ENCODE assay signal across 8 cellular contexts in the genomic region with DNA sequence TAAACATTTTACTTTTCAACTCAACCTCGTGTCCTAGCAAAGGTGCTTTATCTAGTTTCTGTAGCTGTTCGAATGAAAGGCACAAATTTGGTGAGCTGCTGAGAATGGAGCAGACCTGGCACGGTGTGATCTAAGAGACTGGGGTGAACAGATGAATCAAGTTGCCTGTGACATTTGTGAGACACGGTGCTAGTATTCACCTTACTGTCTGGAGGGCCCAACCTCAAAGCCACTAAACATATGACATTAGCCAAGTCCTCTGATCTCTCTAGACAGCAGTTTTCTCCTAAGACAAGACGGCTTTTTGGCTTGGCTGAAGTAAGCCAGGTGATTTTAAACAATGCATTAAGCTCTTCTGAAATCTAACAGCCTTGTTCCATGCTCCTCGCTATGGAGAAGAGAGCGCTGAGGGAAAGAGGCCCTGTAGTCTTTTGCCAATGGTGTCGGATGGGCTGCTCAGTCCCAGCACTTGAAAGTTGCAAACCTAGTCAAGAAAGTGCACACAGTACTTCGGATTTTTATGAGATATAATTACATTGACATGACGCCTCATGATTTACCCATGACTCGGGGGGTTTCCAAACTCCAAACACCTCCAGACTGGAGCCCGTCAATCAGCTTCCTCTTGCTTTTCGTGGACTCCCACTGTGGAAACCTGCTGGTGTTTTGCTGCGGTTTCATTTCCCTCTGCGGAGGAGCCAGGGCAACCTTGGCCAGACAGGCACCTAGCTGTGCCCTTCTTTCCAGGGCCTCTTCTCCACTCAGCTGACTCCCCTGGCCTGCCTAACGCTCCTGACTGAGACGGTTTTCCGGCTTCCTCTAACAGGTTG. TPM values are rescaled to one million over a fixed set of nuclear protein-coding genes. Genes with fewer than 3 reads are reported as not detected.
DNase-seq lines count a peak whose midpoint lies in the region; ATAC-seq, FAIRE-seq and TF ChIP-seq lines count a peak whose summit lies in the region.

No MANE protein-coding gene starts in this region.

- H2BK5ac ChIP-seq in H1 (ENCODE audit: low read depth, low read length): peak overlapping the region; percentile 3; the same call in 1 of the 2 replicates

- H3K4me3 Mint-ChIP-seq in T-cell (peak overlapping the region; percentile 94 to 98 (median 97)), neural crest cell (peak overlapping the region; percentile 91)

- H3K14ac ChIP-seq in H1 (ENCODE audit: insufficient read length): no peak overlapping the region

- ATAC-seq in DND-41 (ENCODE audit: insufficient read depth, low read depth) (peak; percentile 43), HCT116 (no peak), T-cell (replicated peaks in 1 of 4) (peak; percentile 18 to 68 (median 26)), sciatic nerve (no peak)

- CTCF ChIA-PET in HCT116 (lab: Charles Lee) (interaction anchor here (0.5 to 2.0 kb wide), 3 partner anchors 24 to 734 kb away, joined by 3 to 10 read pairs (median 4); no protein-coding TSS in a partner anchor), T-cell (lab: Charles Lee) (interaction anchor here (0.6 to 2.7 kb wide), 11 partner anchors 11 to 734 kb away, joined by 3 to 15 read pairs (median 6); partner anchors contain the start of genes AXDND1 (in 1 of the 2) and SOAT1 (in 1 of the 2)), H1 (lab: Charles Lee; ENCODE audit: partially characterized antibody) (interaction anchor here (0.6 to 4.2 kb wide), 15 partner anchors 9 to 538 kb away, joined by 3 to 15 read pairs (median 4); no protein-coding TSS in a partner anchor)

- peak overlapping the region; percentile 90 to 91; a peak in 3 of 4 replicates for H3K4me3 ChIP-seq in DND-41 (ENCODE audit: low read depth in 1 of 2, low read length in 2 of 2)
- H3K4me3 ChIP-seq in HCT116 (replicated peaks in 1 of 2; ENCODE audit: low read depth in 1 of 2, low read length in 2 of 2): peak overlapping the region; percentile 73 to 82
- H3K4me3 ChIP-seq in H1 (ENCODE audit: extremely low read depth in 1 of 4, insufficient read depth in 2 of 4, low read depth in 3 of 4, low read length in 4 of 4): peak overlapping the region; percentile 55 to 74 (median 70); a peak in 7 of 8 replicates

- no peak for FAIRE-seq in H1 (lab: Jason Lieb, UNC)

- no peak overlapping the region for H2BK20ac ChIP-seq in H1 (ENCODE audit: low read length)

- H3K27ac ChIP-seq in DND-41 (ENCODE audit: low read length): peak overlapping the region; percentile 91
- H3K27ac ChIP-seq in HCT116 (ENCODE audit: low read depth, low read length): peak overlapping the region; percentile 48
- 0 out of 2 replicates have a peak overlapping the region, but pooled peaks have one; percentile 35 for H3K27ac ChIP-seq in H1 (ENCODE audit: low read depth, low read length)

- H2AFZ ChIP-seq in DND-41 (ENCODE audit: low read depth, low read length) (peak overlapping the region; percentile 87), HCT116 (ENCODE audit: low read depth, low read length, poor library complexity, severe bottlenecking) (no peak overlapping the region), H1 (ENCODE audit: low read length) (peak overlapping the region; percentile 81)

- no peak overlapping the region for H3K4ac ChIP-seq in H1 (replicated peaks; ENCODE audit: insufficient read length, low read depth, low read length)

- H3K23me2 ChIP-seq in H1 (ENCODE audit: low read depth, low read length): peaks cover 13% of the 10 kb centered on the region

- H3K27me3 ChIP-seq in DND-41 (ENCODE audit: insufficient read depth, low read length, poor library complexity): no peaks in the 10 kb centered on the region
- H3K27me3 ChIP-seq in HCT116 (ENCODE audit: insufficient read depth, low read length): no peaks in the 10 kb centered on the region
- H3K27me3 ChIP-seq in H1 (replicated peaks in 1 of 4; ENCODE audit: control insufficient read depth in 3 of 4, extremely low read depth in 1 of 4, insufficient read depth in 3 of 4, low read length in 3 of 4): no peaks in the 10 kb centered on the region

- H2BK15ac ChIP-seq in H1 (ENCODE audit: low read length): no peak overlapping the region

- no peak overlapping the region for H2AK5ac ChIP-seq in H1 (ENCODE audit: low read depth, low read length)

- peaks cover 44% of the 10 kb centered on the region for H3K4me1 ChIP-seq in DND-41 (ENCODE audit: insufficient read depth, low read length)
- peaks cover 0 to 23% of the 10 kb centered on the region in 2 experiments; a peak in 3 of 4 replicates for H3K4me1 ChIP-seq in HCT116 (ENCODE audit: control insufficient read depth in 1 of 2, insufficient read depth in 2 of 2, low read length in 2 of 2)
- H3K4me1 ChIP-seq in H1 (replicated peaks in 1 of 4; ENCODE audit: control insufficient read depth in 3 of 4, insufficient read depth in 4 of 4, low read length in 3 of 4): peaks cover 0 to 10% (median 4%) of the 10 kb centered on the region in 4 experiments; a peak in 5 of 7 replicates

- no peak overlapping the region for H2BK120ac ChIP-seq in H1 (replicated peaks; ENCODE audit: low read depth, low read length)

- H3K36me3 ChIP-seq in DND-41 (ENCODE audit: insufficient read depth, low read length) (peaks cover 22% of the 10 kb centered on the region), HCT116 (ENCODE audit: control insufficient read depth in 1 of 2, insufficient read depth in 2 of 2, low read length in 2 of 2) (peaks cover 0 to 4% of the 10 kb centered on the region in 2 experiments; a peak in 1 of 4 replicates), H1 (ENCODE audit: control insufficient read depth in 2 of 4, insufficient read depth in 4 of 4, low read length in 3 of 4) (no peaks in the 10 kb centered on the region; a peak in 1 of 8 replicates)

- no peak overlapping the region for H3K56ac ChIP-seq in H1 (replicated peaks; ENCODE audit: insufficient read length, low read depth, low read length)

- no peaks in the 10 kb centered on the region for H3K9me3 Mint-ChIP-seq in T-cell
- H3K9me3 Mint-ChIP-seq in neural crest cell: no peaks in the 10 kb centered on the region

- H3K27me3 Mint-ChIP-seq in T-cell: no peaks in the 10 kb centered on the region
- H3K27me3 Mint-ChIP-seq in neural crest cell (ENCODE audit: low read depth): peaks cover 2% of the 10 kb centered on the region

- H3K79me2 ChIP-seq in DND-41 (ENCODE audit: insufficient read depth, low read length) (peaks cover 39% of the 10 kb centered on the region), HCT116 (ENCODE audit: insufficient read depth, low read length) (peaks cover 28% of the 10 kb centered on the region), H1 (ENCODE audit: control insufficient read depth in 1 of 2, insufficient read depth in 2 of 2, low read length in 2 of 2) (no peaks in the 10 kb centered on the region)

- DNase-seq in DND-41 (no peak), HCT116 (ENCODE audit: low read depth, low spot score) (no peak), T-cell (peak in 29 of 34 experiments; percentile 6 to 60 (median 27)), H1 (ENCODE audit: low read depth in 1 of 2, low spot score in 2 of 2) (no peak), neural crest cell (ENCODE audit: low read depth, low spot score) (no peak), COLO829 (ENCODE audit: low spot score) (no peak), sciatic nerve (ENCODE audit: low spot score) (no peak), occipital lobe (lab: John Stamatoyannopoulos, UW) (no peak)

- H3K9ac ChIP-seq in DND-41 (ENCODE audit: low read depth, low read length): peak overlapping the region; percentile 98
- peak overlapping the region; percentile 88 for H3K9ac ChIP-seq in HCT116 (ENCODE audit: low read length)
- H3K9ac ChIP-seq in H1 (replicated peaks in 1 of 4; ENCODE audit: extremely low read depth in 1 of 4, low read depth in 3 of 4, low read length in 3 of 4): peak overlapping the region in 2 of 4 experiments; percentile 9 to 33; a peak in 4 of 7 replicates

- peak overlapping the region; percentile 0 for H4K5ac ChIP-seq in H1 (ENCODE audit: insufficient read length, low read depth, low read length)

- H3K4me1 Mint-ChIP-seq in T-cell: peaks cover 26 to 33% (median 28%) of the 10 kb centered on the region in 3 donors
- H3K4me1 Mint-ChIP-seq in neural crest cell: peaks cover 27% of the 10 kb centered on the region

- H4K8ac ChIP-seq in H1 (ENCODE audit: extremely low read depth, insufficient read depth, low read length): peak overlapping the region; percentile 81; the same call in 1 of the 2 replicates

- TSS peak; percentile 79 for BruUV-seq in HCT116 (replicated peaks; lab: Mats Ljungman, UMichigan)

- H3K79me1 ChIP-seq in H1 (ENCODE audit: low read depth, low read length): peaks cover 3% of the 10 kb centered on the region

- H2BK12ac ChIP-seq in H1 (ENCODE audit: low read depth, low read length): 0 out of 2 replicates have a peak overlapping the region, but pooled peaks have one; percentile 21

- H4K20me1 ChIP-seq in DND-41 (ENCODE audit: insufficient read depth, low read length) (peaks cover 22% of the 10 kb centered on the region), HCT116 (ENCODE audit: insufficient read depth) (no peaks in the 10 kb centered on the region), H1 (replicated peaks in 1 of 2; ENCODE audit: control insufficient read depth in 1 of 2, insufficient read depth in 2 of 2, low read length in 2 of 2) (no peaks in the 10 kb centered on the region)

- intact Hi-C loops in HCT116 (cut with micrococcal nuclease) (no loop called here), sciatic nerve (cut with DNase I) (no loop called here)

- TF ChIP-seq POLR2A in HCT116 (IDR thresholded peaks at IDR 0.05; ENCODE audit: borderline replicate concordance, extremely low read depth, insufficient read depth, insufficient read length) (no peak), H1 (IDR thresholded peaks at IDR 0.05; ENCODE audit: control extremely low read depth in 1 of 2, low read depth in 2 of 2, low read length in 2 of 2) (no peak)

- no peaks in the 10 kb centered on the region for H3K9me3 ChIP-seq in DND-41 (ENCODE audit: insufficient read depth, low read length, severe bottlenecking)
- H3K9me3 ChIP-seq in HCT116 (ENCODE audit: control insufficient read depth in 1 of 2, insufficient read depth in 1 of 2, low read depth in 1 of 2, low read length in 2 of 2): no peaks in the 10 kb centered on the region
- H3K9me3 ChIP-seq in H1 (ENCODE audit: insufficient read depth in 2 of 2, low read depth in 1 of 2, low read length in 1 of 2): no peaks in the 10 kb centered on the region

- H3K23ac ChIP-seq in H1 (ENCODE audit: insufficient read length): no peak overlapping the region

- TF ChIP-seq EP300 in H1 (IDR thresholded peaks at IDR 0.05; ENCODE audit: borderline replicate concordance in 1 of 2, low read depth in 2 of 2, low read length in 2 of 2): no peak

- peak overlapping the region; percentile 98 for H3K4me2 ChIP-seq in DND-41 (ENCODE audit: insufficient read depth, low read length)
- peak overlapping the region; percentile 91 for H3K4me2 ChIP-seq in HCT116 (ENCODE audit: low read length)
- H3K4me2 ChIP-seq in H1 (ENCODE audit: insufficient read depth in 1 of 2, low read depth in 2 of 2, low read length in 2 of 2): peak overlapping the region; percentile 98 to 99

- TF ChIP-seq RAD21 in HCT116 (IDR thresholded peaks at IDR 0.05; ENCODE audit: low read depth): no peak
- TF ChIP-seq RAD21 in H1 (IDR thresholded peaks at IDR 0.05 in 1 of 2, conservative IDR thresholded peaks at IDR 0.05 in 1 of 2; ENCODE audit: low read depth in 2 of 2, low read length in 2 of 2): no peak

- H3K18ac ChIP-seq in H1 (ENCODE audit: extremely low read depth, low read length): no peak overlapping the region

- H4K91ac ChIP-seq in H1 (replicated peaks; ENCODE audit: insufficient read length, low read length): no peak overlapping the region

- RAD21 ChIA-PET in HCT116 (lab: Charles Lee; ENCODE audit: low non-redundant PET in 1 of 2, low total read pairs in 2 of 2, uncharacterized antibody in 2 of 2, unreplicated experiment in 2 of 2): no interaction called here

- 57% methylated on average over 18 of the region's 18 CpGs; no CpG with 5 or more reads in 1 of the 2 experiments for WGBS in H1 (ENCODE audit: extremely low coverage in 1 of 2, insufficient coverage in 1 of 2, insufficient read length in 1 of 2, insufficient replicate concordance in 2 of 2, low coverage in 1 of 2, low lambda C conversion rate in 2 of 2, missing lambda C conversion rate in 1 of 2), 2 experiments

- H3K9me2 ChIP-seq in HCT116 (ENCODE audit: insufficient read depth): no peaks in the 10 kb centered on the region

- no peak for TF ChIP-seq CTCF in DND-41 (IDR thresholded peaks at IDR 0.05; ENCODE audit: borderline replicate concordance, extremely low read depth, low read length, poor library complexity, severe bottlenecking)
- no peak for TF ChIP-seq CTCF in HCT116 (IDR thresholded peaks at IDR 0.05 in 2 of 3, conservative IDR thresholded peaks at IDR 0.05 in 1 of 3; ENCODE audit: borderline replicate concordance in 1 of 3, insufficient read depth in 1 of 3, low read depth in 2 of 3, low read length in 2 of 3)
- no peak for TF ChIP-seq CTCF in H1 (IDR thresholded peaks at IDR 0.05; ENCODE audit: control extremely low read depth in 1 of 3, insufficient read depth in 1 of 3, low read depth in 1 of 3, low read length in 3 of 3)
- TF ChIP-seq CTCF in neural crest cell (conservative IDR thresholded peaks at IDR 0.05): no peak

- H3K27ac Mint-ChIP-seq in T-cell (peak overlapping the region; percentile 92 to 93), neural crest cell (ENCODE audit: unreplicated experiment) (no peak overlapping the region)

- H3K36me3 Mint-ChIP-seq in T-cell: peaks cover 4% of the 10 kb centered on the region
- H3K36me3 Mint-ChIP-seq in neural crest cell (ENCODE audit: low read depth): no peaks in the 10 kb centered on the region

- POLR2A ChIA-PET in HCT116 (lab: Charles Lee) (interaction anchor here (0.5 kb wide), 1 partner anchor 213 kb away, joined by 4 read pairs; the partner anchor contains the start of gene SOAT1), T-cell (lab: Charles Lee) (interaction anchor here in 1 of 2 donors (0.7 to 0.9 kb wide), 2 partner anchors 139 to 212 kb away, joined by 3 to 4 read pairs; partner anchors contain the start of gene SOAT1), H1 (lab: Charles Lee; ENCODE audit: partially characterized antibody) (interaction anchor here (0.7 to 2.2 kb wide), 6 partner anchors 9 to 1045 kb away, joined by 3 to 9 read pairs (median 3); no protein-coding TSS in a partner anchor)

RNA-seq across cellular contexts. Expression of gene TOR3A, which starts 0.8 kb away (rescaled TPM):
- total RNA-seq in HCT116 (2021; ENCODE audit: unreplicated experiment) (27.0 TPM), T-cell (10 to 100 TPM; 19.1 to 30.6 (median 23.7) TPM), neural crest cell (21.2 and 25.1 TPM in 2 replicates), sciatic nerve (18.4 TPM), occipital lobe (15.9 TPM)
- 18.4 and 19.3 TPM in 2 replicates for polyA plus RNA-seq in HCT116 (2012)
- 19.9 and 21.4 TPM in 2 replicates for total RNA-seq in H1 (2021; fragmentation: NEBNext Ultra II Directional; extraction: Animal tissue kit (Norgen Biotek cat#: 25700))
- polyA plus RNA-seq in H1 (2011; rRNA removed): 15.3 and 26.9 TPM in 2 replicates
- 20.4 TPM for polyA plus RNA-seq in H1 (2011; cell fraction: cytosol; rRNA removed)
- polyA plus RNA-seq in H1 (2011; cell fraction: nucleus; rRNA removed): 32.6 TPM
- 18.0 to 24.6 TPM (median 21.5 TPM) in 4 replicates for polyA plus RNA-seq in H1 (2012, experiment 1 of 2)
- polyA plus RNA-seq in H1 (2012, experiment 2 of 2): 14.7 TPM
- polyA plus RNA-seq in H1 (2013, experiment 1 of 2): 15.3 TPM
- 16.1 TPM for polyA plus RNA-seq in H1 (2013, experiment 2 of 2)
- 29.6 and 40.8 TPM in 2 replicates for polyA minus RNA-seq in H1 (2011; rRNA and poly(A)+ RNA removed)
- polyA minus RNA-seq in H1 (2011; cell fraction: cytosol; rRNA and poly(A)+ RNA removed): 16.9 TPM
- 14.4 TPM for polyA minus RNA-seq in H1 (2011; cell fraction: nucleus; rRNA and poly(A)+ RNA removed)

RNA-seq across cellular contexts. Expression of gene FAM20B, which starts 55.4 kb away (rescaled TPM):
- 36.7 TPM for total RNA-seq in HCT116 (2021; ENCODE audit: unreplicated experiment)
- polyA plus RNA-seq in HCT116 (2012): 13.1 and 14.7 TPM in 2 replicates
- 10 to 100 TPM; 17.2 to 26.6 (median 25.5) TPM for total RNA-seq in T-cell
- total RNA-seq in H1 (2021; fragmentation: NEBNext Ultra II Directional; extraction: Animal tissue kit (Norgen Biotek cat#: 25700)): 36.3 and 36.6 TPM in 2 replicates
- polyA plus RNA-seq in H1 (2011; rRNA removed): 6.3 and 8.3 TPM in 2 replicates
- polyA plus RNA-seq in H1 (2011; cell fraction: cytosol; rRNA removed): 10.3 TPM
- polyA plus RNA-seq in H1 (2011; cell fraction: nucleus; rRNA removed): 9.4 TPM
- polyA plus RNA-seq in H1 (2012, experiment 1 of 2): 12.6 to 21.2 TPM (median 13.9 TPM) in 4 replicates
- polyA plus RNA-seq in H1 (2012, experiment 2 of 2): 2.7 TPM
- 18.2 TPM for polyA plus RNA-seq in H1 (2013, experiment 1 of 2)
- polyA plus RNA-seq in H1 (2013, experiment 2 of 2): 18.7 TPM
- polyA minus RNA-seq in H1 (2011; rRNA and poly(A)+ RNA removed): 36.1 and 43.3 TPM in 2 replicates
- polyA minus RNA-seq in H1 (2011; cell fraction: cytosol; rRNA and poly(A)+ RNA removed): 14.0 TPM
- 17.0 TPM for polyA minus RNA-seq in H1 (2011; cell fraction: nucleus; rRNA and poly(A)+ RNA removed)
- total RNA-seq in neural crest cell: 38.8 and 39.7 TPM in 2 replicates
- 81.2 TPM for total RNA-seq in sciatic nerve
- total RNA-seq in occipital lobe: 50.8 TPM

Comparison
In these comparisons a context has a peak if more than half of its experiments do, and no peak if none do; other contexts are left out.
1. ATAC-seq: peak in DND-41 (single experiment) and T-cell (4 of 4); none in HCT116 (single experiment) and sciatic nerve (single experiment).
2. DNase-seq: peak in T-cell (29 of 34); none in DND-41 (single experiment), HCT116 (single experiment), H1 (0 of 2), neural crest cell (single experiment), COLO829 (single experiment), sciatic nerve (single experiment) and occipital lobe (single experiment).
3. H3K27ac ChIP-seq: peak in every context shown above with its lines; median percentile 91 in DND-41; 48 in HCT116; 35 in H1.
4. Peak in every context shown above with its lines, with median percentiles within 50 percentile points of each other: H3K4me2 ChIP-seq and H3K4me3 ChIP-seq.